ENCODE assay signal across 6 cellular contexts in genomic region chr12:6970096-6970527, GRCh38. TPM values are rescaled to one million over a fixed set of nuclear protein-coding genes. Genes with fewer than 3 reads are reported as not detected.
A peak's percentile ranks its signal among the peaks of the same experiment; 100 is the strongest.
DNase-seq lines count a peak whose midpoint lies in the region; ATAC-seq and TF ChIP-seq lines count a peak whose summit lies in the region.

No MANE protein-coding gene starts in this region.

- peaks cover 49% of the 10 kb centered on the region for H3K4me1 ChIP-seq in KMS-11 (ENCODE audit: low read depth, poor library complexity, severe bottlenecking)

- ATAC-seq in GM18517 (IDR thresholded peaks at IDR 0.05; ENCODE audit: unreplicated experiment), result peak; percentile 1
- peak; percentile 27 for ATAC-seq in esophagus mucosa
- ATAC-seq in stimulated activated naive B cell treated with anti-CD40 and anti-IgM and Interleukin-4, amounts not matched to agents 10 μg/mL and 1 μg/mL and 100 μg/mL, for 72 hours (replicated peaks), result peak; percentile 33 to 38

- H3K27me3 Mint-ChIP-seq in stimulated activated naive B cell treated with anti-CD40 and anti-IgM and Interleukin-4, amounts not matched to agents 10 μg/mL and 1 μg/mL and 100 μg/mL, for 72 hours, result no peaks in the 10 kb centered on the region

- peaks cover 42 to 69% of the 10 kb centered on the region in 2 donors for H3K36me3 Mint-ChIP-seq in stimulated activated naive B cell treated with anti-CD40 and anti-IgM and Interleukin-4, amounts not matched to agents 10 μg/mL and 1 μg/mL and 100 μg/mL, for 72 hours

- H3K4me3 ChIP-seq in KMS-11 (IDR thresholded peaks at IDR 0.05; ENCODE audit: insufficient read depth, low read depth, low read length), result no peak overlapping the region

- peak overlapping the region; percentile 100 for H3K27ac Mint-ChIP-seq in stimulated activated naive B cell treated with anti-CD40 and anti-IgM and Interleukin-4, amounts not matched to agents 10 μg/mL and 1 μg/mL and 100 μg/mL, for 72 hours

- peaks cover 9% of the 10 kb centered on the region; the same call in 1 of the 2 replicates for H3K36me3 ChIP-seq in KMS-11 (ENCODE audit: insufficient read depth)

- peaks cover 36 to 77% of the 10 kb centered on the region in 2 donors for H3K4me1 Mint-ChIP-seq in stimulated activated naive B cell treated with anti-CD40 and anti-IgM and Interleukin-4, amounts not matched to agents 10 μg/mL and 1 μg/mL and 100 μg/mL, for 72 hours

- no peaks in the 10 kb centered on the region for H3K27me3 ChIP-seq in KMS-11 (ENCODE audit: insufficient read depth, low read depth)

- no peaks in the 10 kb centered on the region for H4K20me1 ChIP-seq in KMS-11 (ENCODE audit: insufficient read depth)

- peak overlapping the region; percentile 96 to 100 for H3K4me3 Mint-ChIP-seq in stimulated activated naive B cell treated with anti-CD40 and anti-IgM and Interleukin-4, amounts not matched to agents 10 μg/mL and 1 μg/mL and 100 μg/mL, for 72 hours

- TF ChIP-seq CTCF in KMS-11 (conservative IDR thresholded peaks at IDR 0.05; ENCODE audit: low read depth, low read length), result no peak

- no peaks in the 10 kb centered on the region for H3K9me3 Mint-ChIP-seq in stimulated activated naive B cell treated with anti-CD40 and anti-IgM and Interleukin-4, amounts not matched to agents 10 μg/mL and 1 μg/mL and 100 μg/mL, for 72 hours

- DNase-seq in stimulated activated naive B cell treated with anti-CD40 and anti-IgM and Interleukin-4, amounts not matched to agents 10 μg/mL and 1 μg/mL and 100 μg/mL, for 72 hours, result no peak
- no peak for DNase-seq in activated CD8-positive, alpha-beta memory T cell treated with anti-CD3 and anti-CD28 coated beads, Interleukin-2, amount 50 U/mL, for 4 hours
- DNase-seq in middle frontal gyrus (ENCODE audit: extremely low spot score, low spot score), result no peak

- peak overlapping the region; percentile 96 for H3K9ac ChIP-seq in KMS-11

- H3K4me2 ChIP-seq in KMS-11, result peak overlapping the region; percentile 69; the same call in 1 of the 2 replicates

- no peak overlapping the region for H2AFZ ChIP-seq in KMS-11 (ENCODE audit: low read depth)

- peak overlapping the region; percentile 88 for H3K27ac ChIP-seq in KMS-11

- H3K79me2 ChIP-seq in KMS-11 (ENCODE audit: insufficient read depth, low read depth), result peaks cover 50% of the 10 kb centered on the region

RNA-seq across cellular contexts. Expression of gene PHB2, which starts 0.4 kb away (rescaled TPM):
- total RNA-seq in esophagus mucosa, result 221 TPM

RNA-seq across cellular contexts. Expression of gene EMG1, which starts 0.6 kb away (rescaled TPM):
- total RNA-seq in esophagus mucosa, result 53.9 TPM

RNA-seq across cellular contexts. Expression of gene PTPN6, which starts 19.0 kb away (rescaled TPM):
- total RNA-seq in esophagus mucosa, result 17.8 TPM

RNA-seq across cellular contexts. Expression of gene C12orf57, which starts 26.3 kb away (rescaled TPM):
- total RNA-seq in esophagus mucosa, result 84.0 TPM

RNA-seq across cellular contexts. Expression of gene RNU7-1, which starts 26.5 kb away (rescaled TPM):
- not detected for total RNA-seq in esophagus mucosa
